8 cellular contexts compared by ENCODE assay signal in the genomic region with DNA sequence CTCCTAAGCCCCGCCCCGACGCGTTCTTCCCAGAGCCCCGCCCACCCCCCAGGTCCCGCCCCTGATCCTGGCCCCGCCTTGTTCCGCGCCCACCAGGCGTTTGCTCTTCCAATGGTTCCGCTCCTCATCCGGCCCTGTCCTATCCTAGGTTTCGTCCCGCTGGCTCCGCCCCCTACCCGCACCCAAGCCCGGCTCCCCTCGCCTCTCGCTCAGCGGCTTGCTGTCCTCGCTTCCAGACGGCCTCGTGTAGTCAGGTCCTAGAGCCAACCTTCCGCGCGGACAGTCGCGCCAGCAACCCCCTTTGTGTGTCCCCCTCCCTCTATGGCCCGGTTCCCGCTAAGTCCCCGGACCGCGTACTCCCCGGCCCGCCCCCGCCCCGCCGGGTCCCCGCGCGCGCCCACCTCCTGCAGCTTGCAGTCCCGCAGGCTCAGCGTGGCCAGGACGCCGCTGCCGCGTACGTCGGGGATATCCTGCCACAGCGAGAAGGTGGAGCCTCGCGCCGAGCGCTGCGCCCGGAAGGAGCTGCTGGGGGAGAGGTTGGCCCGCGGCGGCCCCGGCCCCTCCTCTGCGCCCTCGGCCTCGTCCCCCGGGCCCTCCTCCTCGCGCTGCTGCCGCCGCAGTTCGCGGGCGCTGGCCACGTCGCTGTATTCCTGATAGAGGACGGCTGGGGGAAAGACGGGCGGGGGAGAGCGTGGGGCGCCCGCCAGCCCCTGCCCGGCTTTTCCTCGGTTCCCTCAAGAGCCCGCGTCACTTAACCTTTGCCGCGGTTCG. TPM values are rescaled to one million over a fixed set of nuclear protein-coding genes. Genes with fewer than 3 reads are reported as not detected.
A peak's percentile ranks its signal among the peaks of the same experiment; 100 is the strongest.
DNase-seq lines count a peak whose midpoint lies in the region; ATAC-seq and TF ChIP-seq lines count a peak whose summit lies in the region.

No MANE protein-coding gene starts in this region.

- peak overlapping the region; percentile 66 for H2AFZ ChIP-seq in hepatocyte

- H3K27ac Mint-ChIP-seq in T-helper 17 cell = peak overlapping the region; percentile 70

- H3K4me2 ChIP-seq in hepatocyte = peak overlapping the region; percentile 81

- in situ Hi-C loops in GM13976 (cut with MboI; ENCODE audit: low sequenced_read_pairs, unreplicated experiment) = no loop called here

- no peaks in the 10 kb centered on the region for H4K20me1 ChIP-seq in hepatocyte (ENCODE audit: insufficient read depth, poor library complexity, severe bottlenecking)

- no peak for TF ChIP-seq CTCF in GM13976 (IDR thresholded peaks at IDR 0.05; ENCODE audit: borderline replicate concordance, control extremely low read depth, extremely low read depth, insufficient read depth, missing control alignments)
- TF ChIP-seq CTCF in ascending aorta (IDR thresholded peaks at IDR 0.05) = no peak
- no peak for TF ChIP-seq CTCF in hepatocyte (IDR thresholded peaks at IDR 0.05; ENCODE audit: poor library complexity)
- no peak for TF ChIP-seq CTCF in WERI-Rb-1 (IDR thresholded peaks at IDR 0.05; ENCODE audit: low read depth, low read length)

- intact Hi-C loops in ascending aorta (cut with DNase I) = loop anchor here (1.0 kb wide), 2 partner anchors 11 to 31 kb away; a partner anchor contains a TSS

- H3K36me3 ChIP-seq in ascending aorta (no peaks in the 10 kb centered on the region), hepatocyte (replicated peaks; ENCODE audit: insufficient read depth, low read depth) (no peaks in the 10 kb centered on the region), WERI-Rb-1 (no peaks in the 10 kb centered on the region)

- DNase-seq in GM13976 (ENCODE audit: low spot score) (peak; percentile 94), NCI-H1694 treated with DMSO at 0.1 percent for 48 hours (lab: John Stamatoyannopoulos, UW) (peak; percentile 93), T-helper 17 cell (peak; percentile 86 to 91 (median 90)), ascending aorta (ENCODE audit: low spot score in 2 of 2) (peak; percentile 88 to 97), hepatocyte (ENCODE audit: low spot score) (peak; percentile 99), renal cortical epithelial cell (ENCODE audit: low read depth) (peak; percentile 93), WERI-Rb-1 (no peak)

- 4% methylated on average over 45 of the region's 87 CpGs for WGBS in hepatocyte (ENCODE audit: low lambda C conversion rate, missing lambda C conversion rate)

- peaks cover 13% of the 10 kb centered on the region for H3K79me2 ChIP-seq in hepatocyte

- H3K4me3 ChIP-seq in ascending aorta = peak overlapping the region; percentile 75 to 76
- H3K4me3 ChIP-seq in hepatocyte = peak overlapping the region; percentile 16
- no peak overlapping the region for H3K4me3 ChIP-seq in WERI-Rb-1 (ENCODE audit: low read depth, low read length)

- no peaks in the 10 kb centered on the region for H3K9me2 ChIP-seq in hepatocyte (replicated peaks; ENCODE audit: insufficient read depth)

- H3K4me1 Mint-ChIP-seq in T-helper 17 cell = peaks cover 22% of the 10 kb centered on the region

- H3K27ac ChIP-seq in ascending aorta (peak overlapping the region; percentile 89 to 91), hepatocyte (peak overlapping the region; percentile 92), WERI-Rb-1 (no peak overlapping the region)

- H3K27me3 ChIP-seq in ascending aorta (no peaks in the 10 kb centered on the region), hepatocyte (no peaks in the 10 kb centered on the region), WERI-Rb-1 (ENCODE audit: insufficient read depth, low read depth, severe bottlenecking) (no peaks in the 10 kb centered on the region)

- H3K27me3 Mint-ChIP-seq in T-helper 17 cell = no peaks in the 10 kb centered on the region

- peak overlapping the region; percentile 87 for H3K4me3 Mint-ChIP-seq in T-helper 17 cell

- H3K4me1 ChIP-seq in ascending aorta = peaks cover 12 to 16% of the 10 kb centered on the region in 2 donors
- peaks cover 26% of the 10 kb centered on the region for H3K4me1 ChIP-seq in hepatocyte (ENCODE audit: insufficient read depth)

- peaks cover 6% of the 10 kb centered on the region for H3K36me3 Mint-ChIP-seq in T-helper 17 cell (ENCODE audit: low read depth)

- ATAC-seq in HG02884 (IDR thresholded peaks at IDR 0.05; ENCODE audit: unreplicated experiment) (peak; percentile 60), T-helper 17 cell (peak; percentile 92)

- H3K9me3 ChIP-seq in T-helper 17 cell (ENCODE audit: control insufficient read depth, low read length, poor library complexity, severe bottlenecking) (no peaks in the 10 kb centered on the region), ascending aorta (no peaks in the 10 kb centered on the region), hepatocyte (ENCODE audit: low read depth) (no peaks in the 10 kb centered on the region), WERI-Rb-1 (ENCODE audit: severe bottlenecking) (no peaks in the 10 kb centered on the region)

RNA-seq across cellular contexts. Expression of a gene that starts 5.7 kb away (rescaled TPM):
- 1 to 10 TPM; 9.1 to 9.3 TPM for total RNA-seq in T-helper 17 cell
- total RNA-seq in ascending aorta = 1.5 TPM
- 15.9 and 21.0 TPM in 2 replicates for total RNA-seq in hepatocyte
- polyA plus RNA-seq in hepatocyte = 24.7 and 24.8 TPM in 2 replicates
- total RNA-seq in renal cortical epithelial cell = 2.3 and 3.3 TPM in 2 replicates

RNA-seq across cellular contexts. Expression of a gene that starts 30.3 kb away (rescaled TPM):
- 1 to 10 TPM; 4.3 to 6.9 TPM for total RNA-seq in T-helper 17 cell
- not detected for total RNA-seq in ascending aorta
- total RNA-seq in hepatocyte = 5.4 and 6.6 TPM in 2 replicates
- polyA plus RNA-seq in hepatocyte = 2.9 and 6.6 TPM in 2 replicates
- total RNA-seq in renal cortical epithelial cell = 3.3 and 10.8 TPM in 2 replicates

RNA-seq across cellular contexts. Expression of a gene that starts 50.9 kb away (rescaled TPM):
- not detected for total RNA-seq in T-helper 17 cell
- total RNA-seq in ascending aorta = 42.7 TPM
- 26.7 and 27.3 TPM in 2 replicates for total RNA-seq in hepatocyte
- 20.0 and 20.4 TPM in 2 replicates for polyA plus RNA-seq in hepatocyte
- total RNA-seq in renal cortical epithelial cell = 104 and 146 TPM in 2 replicates

Comparison
In these comparisons a context has a peak if more than half of its experiments do, and no peak if none do; other contexts are left out.
1. RNA of a gene that starts 50.9 kb away (total RNA-seq): 104 to 146 TPM in renal cortical epithelial cell, 42.7 TPM in ascending aorta (single experiment) and 26.7 to 27.3 TPM in hepatocyte; not detected in T-helper 17 cell; every median in the first group is over 10 times any median in the second.